ENCODE assay signal across 1 cellular context in genomic region chr6:11232968-11233626, GRCh38.
TF ChIP-seq lines count a peak whose summit lies in the region.

No MANE protein-coding gene starts in this region.

TF ChIP-seq in K562, 482 proteins besides CTCF, POLR2A, EP300 and RAD21 (continued from another document and continues in another):
- TF ChIP-seq ZBTB40 (IDR thresholded peaks at IDR 0.05) (peak; percentile 52; the same call in 1 of the 2 replicates), ZBTB40 (CRISPR knock-in tag; IDR thresholded peaks at IDR 0.05) (no peak), XRCC5 (IDR thresholded peaks at IDR 0.05; ENCODE audit: low read depth, low read length) (no peak), ZNF696 (CRISPR knock-in tag; conservative IDR thresholded peaks at IDR 0.05) (no peak), ZKSCAN8 (CRISPR knock-in tag; IDR thresholded peaks at IDR 0.05) (no peak), ETV1 (tag; conservative IDR thresholded peaks at IDR 0.05; ENCODE audit: low read depth) (no peak), PHF8 (IDR thresholded peaks at IDR 0.05; ENCODE audit: borderline replicate concordance, low read length) (0 out of 2 replicates have a peak, but pooled peaks have one; percentile 16), PCBP1 (IDR thresholded peaks at IDR 0.05; ENCODE audit: low read depth, low read length, poor library complexity, severe bottlenecking) (no peak), NFRKB (IDR thresholded peaks at IDR 0.05; ENCODE audit: low read depth) (peak; percentile 48), ARNT (IDR thresholded peaks at IDR 0.05) (peak in 1 of 2 experiments; percentile 68; a peak in 1 of 4 replicates), NFYB (IDR thresholded peaks at IDR 0.05; ENCODE audit: extremely low read depth, insufficient read length) (no peak), LEF1 (IDR thresholded peaks at IDR 0.05) (0 out of 2 replicates have a peak, but pooled peaks have one; percentile 25), POLR2AphosphoS5 (IDR thresholded peaks at IDR 0.05; ENCODE audit: control insufficient read depth, insufficient read depth, low read depth, low read length) (no peak), TAF15 (IDR thresholded peaks at IDR 0.05; ENCODE audit: low read depth, low read length) (no peak), ZNF311 (CRISPR knock-in tag; IDR thresholded peaks at IDR 0.05) (no peak), CSDE1 (IDR thresholded peaks at IDR 0.05) (no peak), ZNF184 (CRISPR knock-in tag; IDR thresholded peaks at IDR 0.05) (no peak), KAT2B (IDR thresholded peaks at IDR 0.05; ENCODE audit: low read depth, low read length) (no peak), FOXK2 (conservative IDR thresholded peaks at IDR 0.05 in 1 of 2, IDR thresholded peaks at IDR 0.05 in 1 of 2; ENCODE audit: low read depth in 2 of 2) (0 out of 4 replicates have a peak, but pooled peaks of 1 of the 2 experiments have one; percentile 7), ZBTB11 (CRISPR knock-in tag; IDR thresholded peaks at IDR 0.05) (peak in 1 of 3 experiments; percentile 58; a peak in 2 of 6 replicates), ZNF518B (CRISPR knock-in tag; IDR thresholded peaks at IDR 0.05) (no peak), POLR2H (tag; IDR thresholded peaks at IDR 0.05; ENCODE audit: low read depth) (no peak), ZNF830 (CRISPR knock-in tag; IDR thresholded peaks at IDR 0.05) (no peak), ZNF717 (CRISPR knock-in tag; IDR thresholded peaks at IDR 0.05) (no peak), SRSF9 (IDR thresholded peaks at IDR 0.05; ENCODE audit: borderline replicate concordance, low read depth, low read length) (no peak), MNT (conservative IDR thresholded peaks at IDR 0.05) (peak in 1 of 2 experiments; percentile 0; a peak in 1 of 4 replicates), ARID2 (IDR thresholded peaks at IDR 0.05) (0 out of 2 replicates have a peak, but pooled peaks have one; percentile 10), ELF4 (CRISPR knock-in tag; IDR thresholded peaks at IDR 0.05) (0 out of 2 replicates have a peak, but pooled peaks have one; percentile 5), BRCA1 (IDR thresholded peaks at IDR 0.05) (no peak), BRCA1 (CRISPR knock-in tag; IDR thresholded peaks at IDR 0.05) (no peak), GATA2 (CRISPR knock-in tag; IDR thresholded peaks at IDR 0.05) (no peak)
- TF ChIP-seq, protein P1, sequence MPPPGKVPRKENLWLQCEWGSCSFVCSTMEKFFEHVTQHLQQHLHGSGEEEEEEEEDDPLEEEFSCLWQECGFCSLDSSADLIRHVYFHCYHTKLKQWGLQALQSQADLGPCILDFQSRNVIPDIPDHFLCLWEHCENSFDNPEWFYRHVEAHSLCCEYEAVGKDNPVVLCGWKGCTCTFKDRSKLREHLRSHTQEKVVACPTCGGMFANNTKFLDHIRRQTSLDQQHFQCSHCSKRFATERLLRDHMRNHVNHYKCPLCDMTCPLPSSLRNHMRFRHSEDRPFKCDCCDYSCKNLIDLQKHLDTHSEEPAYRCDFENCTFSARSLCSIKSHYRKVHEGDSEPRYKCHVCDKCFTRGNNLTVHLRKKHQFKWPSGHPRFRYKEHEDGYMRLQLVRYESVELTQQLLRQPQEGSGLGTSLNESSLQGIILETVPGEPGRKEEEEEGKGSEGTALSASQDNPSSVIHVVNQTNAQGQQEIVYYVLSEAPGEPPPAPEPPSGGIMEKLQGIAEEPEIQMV (tag; conservative IDR thresholded peaks at IDR 0.05; ENCODE audit: low read depth): no peak
- TF ChIP-seq, protein P2, sequence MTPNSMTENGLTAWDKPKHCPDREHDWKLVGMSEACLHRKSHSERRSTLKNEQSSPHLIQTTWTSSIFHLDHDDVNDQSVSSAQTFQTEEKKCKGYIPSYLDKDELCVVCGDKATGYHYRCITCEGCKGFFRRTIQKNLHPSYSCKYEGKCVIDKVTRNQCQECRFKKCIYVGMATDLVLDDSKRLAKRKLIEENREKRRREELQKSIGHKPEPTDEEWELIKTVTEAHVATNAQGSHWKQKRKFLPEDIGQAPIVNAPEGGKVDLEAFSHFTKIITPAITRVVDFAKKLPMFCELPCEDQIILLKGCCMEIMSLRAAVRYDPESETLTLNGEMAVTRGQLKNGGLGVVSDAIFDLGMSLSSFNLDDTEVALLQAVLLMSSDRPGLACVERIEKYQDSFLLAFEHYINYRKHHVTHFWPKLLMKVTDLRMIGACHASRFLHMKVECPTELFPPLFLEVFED (CRISPR knock-in tag; conservative IDR thresholded peaks at IDR 0.05): no peak
- TF ChIP-seq, protein P3, sequence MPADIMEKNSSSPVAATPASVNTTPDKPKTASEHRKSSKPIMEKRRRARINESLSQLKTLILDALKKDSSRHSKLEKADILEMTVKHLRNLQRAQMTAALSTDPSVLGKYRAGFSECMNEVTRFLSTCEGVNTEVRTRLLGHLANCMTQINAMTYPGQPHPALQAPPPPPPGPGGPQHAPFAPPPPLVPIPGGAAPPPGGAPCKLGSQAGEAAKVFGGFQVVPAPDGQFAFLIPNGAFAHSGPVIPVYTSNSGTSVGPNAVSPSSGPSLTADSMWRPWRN (IDR thresholded peaks at IDR 0.05; ENCODE audit: low read depth): 0 out of 2 replicates have a peak, but pooled peaks have one; percentile 29
- TF ChIP-seq, protein P4, sequence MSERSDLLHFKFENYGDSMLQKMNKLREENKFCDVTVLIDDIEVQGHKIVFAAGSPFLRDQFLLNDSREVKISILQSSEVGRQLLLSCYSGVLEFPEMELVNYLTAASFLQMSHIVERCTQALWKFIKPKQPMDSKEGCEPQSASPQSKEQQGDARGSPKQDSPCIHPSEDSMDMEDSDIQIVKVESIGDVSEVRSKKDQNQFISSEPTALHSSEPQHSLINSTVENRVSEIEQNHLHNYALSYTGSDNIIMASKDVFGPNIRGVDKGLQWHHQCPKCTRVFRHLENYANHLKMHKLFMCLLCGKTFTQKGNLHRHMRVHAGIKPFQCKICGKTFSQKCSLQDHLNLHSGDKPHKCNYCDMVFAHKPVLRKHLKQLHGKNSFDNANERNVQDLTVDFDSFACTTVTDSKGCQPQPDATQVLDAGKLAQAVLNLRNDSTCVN (CRISPR knock-in tag; IDR thresholded peaks at IDR 0.05): peak; percentile 75; the same call in 1 of the 2 replicates
